Comparison of ENCODE assay signal across 20 cellular contexts in genomic region chr18:9608728-9609127, GRCh38. TPM values are rescaled to one million over a fixed set of nuclear protein-coding genes. Genes with fewer than 3 reads are reported as not detected.
A peak's percentile ranks its signal among the peaks of the same experiment; 100 is the strongest.
DNase-seq lines count a peak whose midpoint lies in the region; ATAC-seq, FAIRE-seq and TF ChIP-seq lines count a peak whose summit lies in the region.
"Had no signal": no experiment of that assay in that cellular context is flagged by ENCODE, and none has a peak within 500 bp of the region (broad histone marks: within the 10 kb centered on the region; RNA-seq: fewer than 3 reads in every experiment).

No MANE protein-coding gene starts in this region.

- H3K27me3 ChIP-seq in K562 (ENCODE audit: control insufficient read depth in 2 of 2, insufficient read depth in 2 of 2, low read length in 2 of 2) (no peaks in the 10 kb centered on the region), Karpas-422 (ENCODE audit: low read length) (no peaks in the 10 kb centered on the region), WERI-Rb-1 (ENCODE audit: insufficient read depth, low read depth, severe bottlenecking) (no peaks in the 10 kb centered on the region)

- H3K4me1 Mint-ChIP-seq in activated naive CD4-positive, alpha-beta T cell treated with anti-CD3 and anti-CD28 coated beads, Interleukin-2, amount 50 U/mL, for 24 hours: peaks cover 44% of the 10 kb centered on the region
- peaks cover 45% of the 10 kb centered on the region for H3K4me1 Mint-ChIP-seq in activated naive CD4-positive, alpha-beta T cell treated with anti-CD3 and anti-CD28 coated beads for 36 hours (ENCODE audit: low read depth)
- peaks cover 42% of the 10 kb centered on the region for H3K4me1 Mint-ChIP-seq in type B pancreatic cell (ENCODE audit: unreplicated experiment)

- no peak for TF ChIP-seq RAD21 in K562 (CRISPR knock-in tag; conservative IDR thresholded peaks at IDR 0.05 in 1 of 2, IDR thresholded peaks at IDR 0.05 in 1 of 2)

- intact Hi-C loops in activated naive CD4-positive, alpha-beta T cell treated with anti-CD3 and anti-CD28 coated beads for 36 hours (cut with micrococcal nuclease): no loop called here
- intact Hi-C loops in K562 (cut with micrococcal nuclease): loop anchor here (2.0 kb wide), 1 partner anchor 34 kb away; no protein-coding TSS in a partner anchor

- H3K4me3 ChIP-seq in K562 (peak overlapping the region; percentile 4; the same call in 1 of the 2 replicates), Karpas-422 (ENCODE audit: low read length) (no peak overlapping the region), WERI-Rb-1 (ENCODE audit: low read depth, low read length) (no peak overlapping the region)
- H3K4me3 ChIP-seq: GM12878 had no signal

- no peak overlapping the region for H3K4me3 Mint-ChIP-seq in activated naive CD4-positive, alpha-beta T cell treated with anti-CD3 and anti-CD28 coated beads, Interleukin-2, amount 50 U/mL, for 24 hours
- no peak overlapping the region for H3K4me3 Mint-ChIP-seq in activated naive CD4-positive, alpha-beta T cell treated with anti-CD3 and anti-CD28 coated beads for 36 hours
- peak overlapping the region; percentile 7 for H3K4me3 Mint-ChIP-seq in type B pancreatic cell

- 0% methylated on average over 1 of the region's 1 CpG for WGBS in K562 (ENCODE audit: insufficient coverage, low coverage, missing lambda C conversion rate)

- no peak for TF ChIP-seq POLR2A in K562 (conservative IDR thresholded peaks at IDR 0.05)

- H3K4me1 ChIP-seq in K562 (replicated peaks in 1 of 2; ENCODE audit: control insufficient read depth in 2 of 2, insufficient read depth in 2 of 2, low read length in 2 of 2) (peaks cover 3 to 41% of the 10 kb centered on the region in 2 experiments), Karpas-422 (ENCODE audit: low read length) (peaks cover 34% of the 10 kb centered on the region)

- peaks cover 41% of the 10 kb centered on the region for H3K36me3 ChIP-seq in K562 (ENCODE audit: control insufficient read depth, insufficient read depth, low read length)
- peaks cover 10% of the 10 kb centered on the region; the same call in 1 of the 2 replicates for H3K36me3 ChIP-seq in Karpas-422 (ENCODE audit: insufficient read depth, low read length)
- peaks cover 13% of the 10 kb centered on the region for H3K36me3 ChIP-seq in WERI-Rb-1

- H2AFZ ChIP-seq in K562 (ENCODE audit: low read depth, low read length): peak overlapping the region; percentile 27
- H2AFZ ChIP-seq in Karpas-422 (ENCODE audit: low read length): no peak overlapping the region

- H3K27ac Mint-ChIP-seq in activated naive CD4-positive, alpha-beta T cell treated with anti-CD3 and anti-CD28 coated beads, Interleukin-2, amount 50 U/mL, for 24 hours: peak overlapping the region; percentile 19
- no peak overlapping the region for H3K27ac Mint-ChIP-seq in activated naive CD4-positive, alpha-beta T cell treated with anti-CD3 and anti-CD28 coated beads for 36 hours
- peak overlapping the region; percentile 30 for H3K27ac Mint-ChIP-seq in type B pancreatic cell

- H3K27me3 Mint-ChIP-seq in activated naive CD4-positive, alpha-beta T cell treated with anti-CD3 and anti-CD28 coated beads, Interleukin-2, amount 50 U/mL, for 24 hours: no peaks in the 10 kb centered on the region
- no peaks in the 10 kb centered on the region for H3K27me3 Mint-ChIP-seq in activated naive CD4-positive, alpha-beta T cell treated with anti-CD3 and anti-CD28 coated beads for 36 hours (ENCODE audit: low read depth)
- no peaks in the 10 kb centered on the region for H3K27me3 Mint-ChIP-seq in type B pancreatic cell

- H4K20me1 ChIP-seq in K562 (replicated peaks; ENCODE audit: control insufficient read depth, insufficient read depth, low read length): no peaks in the 10 kb centered on the region
- peaks cover 4% of the 10 kb centered on the region; the same call in 1 of the 2 replicates for H4K20me1 ChIP-seq in Karpas-422 (ENCODE audit: insufficient read depth, low read depth, low read length)

- POLR2A ChIA-PET in K562 (lab: Yijun Ruan, JAX): interaction anchor here (0.6 to 3.1 kb wide), 13 partner anchors 8 to 646 kb away, joined by 3 to 41 read pairs (median 4); no protein-coding TSS in a partner anchor

- no peak for FAIRE-seq in K562 (lab: Jason Lieb, UNC)
- FAIRE-seq: GM12878 had no signal

- in situ Hi-C loops in K562 (cut with MboI): no loop called here

- no peaks in the 10 kb centered on the region for H3K9me2 ChIP-seq in Karpas-422 (replicated peaks; ENCODE audit: insufficient read depth, low read length)
- H3K9me2 ChIP-seq: SK-N-SH had no signal

- no peaks in the 10 kb centered on the region for H3K9me3 ChIP-seq in K562 (replicated peaks; ENCODE audit: control insufficient read depth, insufficient read depth, low read depth, low read length)
- H3K9me3 ChIP-seq in Karpas-422 (ENCODE audit: low read length): no peaks in the 10 kb centered on the region
- H3K9me3 ChIP-seq in WERI-Rb-1 (ENCODE audit: severe bottlenecking): no peaks in the 10 kb centered on the region
- H3K9me3 ChIP-seq: SK-N-SH had no signal

- no peak for TF ChIP-seq CTCF in K562 (IDR thresholded peaks at IDR 0.05 in 2 of 3, conservative IDR thresholded peaks at IDR 0.05 in 1 of 3; ENCODE audit: insufficient read depth in 2 of 3, low read depth in 1 of 3, low read length in 3 of 3)
- TF ChIP-seq CTCF in type B pancreatic cell (conservative IDR thresholded peaks at IDR 0.05): no peak
- no peak for TF ChIP-seq CTCF in WERI-Rb-1 (IDR thresholded peaks at IDR 0.05; ENCODE audit: low read depth, low read length)

- no peaks in the 10 kb centered on the region for H3K9me3 Mint-ChIP-seq in activated naive CD4-positive, alpha-beta T cell treated with anti-CD3 and anti-CD28 coated beads, Interleukin-2, amount 50 U/mL, for 24 hours
- H3K9me3 Mint-ChIP-seq in activated naive CD4-positive, alpha-beta T cell treated with anti-CD3 and anti-CD28 coated beads for 36 hours: no peaks in the 10 kb centered on the region
- peaks cover 3% of the 10 kb centered on the region for H3K9me3 Mint-ChIP-seq in type B pancreatic cell

- H3K9me1 ChIP-seq in K562 (ENCODE audit: control insufficient read depth, insufficient read depth, low read length): no peaks in the 10 kb centered on the region

- no peak for DNase-seq in activated naive CD4-positive, alpha-beta T cell treated with anti-CD3 and anti-CD28 coated beads for 36 hours
- DNase-seq in K562 (ENCODE audit: extremely low read depth in 1 of 4, low spot score in 3 of 4) (peak in 1 of 4 experiments; percentile 55), left lobe of liver (ENCODE audit: low spot score) (no peak), type B pancreatic cell (ENCODE audit: extremely low spot score, unreplicated experiment) (no peak), Karpas-422 (no peak), WERI-Rb-1 (no peak), GDM1 (lab: John Stamatoyannopoulos, UW) (no peak)
- DNase-seq: activated CD4-positive, alpha-beta T cell treated with anti-CD3 and anti-CD28 coated beads for 4 hours; activated CD8-positive, alpha-beta memory T cell treated with anti-CD3 and anti-CD28 coated beads, Interleukin-2, amount 50 U/mL, for 48 hours; activated naive CD4-positive, alpha-beta T cell treated with Interleukin-2 at 50 U/mL for 16 hours; Kasumi-1; NCI-H1694 treated with DMSO at 0.1 percent for 48 hours; NCI-H510A treated with DMSO at 0.1 percent for 48 hours; posterior cingulate gyrus; SK-N-SH; stimulated activated CD4-positive, alpha-beta T cell treated with anti-CD3 and anti-CD28 coated beads, Interleukin-12 subunit alpha, Interleukin-12 subunit beta, amount 100 ng/mL, for 4 hours; stimulated activated naive CD4-positive, alpha-beta T cell had no signal

- peak overlapping the region; percentile 72 for H3K4me2 ChIP-seq in K562 (ENCODE audit: insufficient read depth, low read length)
- no peak overlapping the region for H3K4me2 ChIP-seq in Karpas-422 (ENCODE audit: low read depth, low read length, poor library complexity, severe bottlenecking)
- H3K4me2 ChIP-seq: SK-N-SH had no signal

- H3K27ac ChIP-seq in K562 (ENCODE audit: extremely low read depth, low read depth, low read length) (peak overlapping the region; percentile 74), Karpas-422 (ENCODE audit: low read length) (no peak overlapping the region), WERI-Rb-1 (no peak overlapping the region)

- H3K9ac ChIP-seq in K562 (ENCODE audit: insufficient read depth in 1 of 2, low read depth in 2 of 2, low read length in 2 of 2) (peak overlapping the region in 1 of 2 experiments; percentile 57; a peak in 2 of 4 replicates), Karpas-422 (ENCODE audit: low read length) (no peak overlapping the region)
- H3K9ac ChIP-seq: SK-N-SH had no signal

- no peak for TF ChIP-seq EP300 in K562 (IDR thresholded peaks at IDR 0.05; ENCODE audit: low read length)

- H3K79me2 ChIP-seq in K562 (ENCODE audit: control insufficient read depth, insufficient read depth, low read length) (peaks cover 99% of the 10 kb centered on the region), Karpas-422 (ENCODE audit: low read length) (peaks cover 98% of the 10 kb centered on the region)

- ATAC-seq in K562 (peak; percentile 39), left lobe of liver (peak; percentile 63)
- ATAC-seq: GM12878, Panc1 had no signal

- H3K36me3 Mint-ChIP-seq in activated naive CD4-positive, alpha-beta T cell treated with anti-CD3 and anti-CD28 coated beads, Interleukin-2, amount 50 U/mL, for 24 hours: peaks cover 7% of the 10 kb centered on the region
- H3K36me3 Mint-ChIP-seq in activated naive CD4-positive, alpha-beta T cell treated with anti-CD3 and anti-CD28 coated beads for 36 hours (ENCODE audit: low read depth): peaks cover 8% of the 10 kb centered on the region
- peaks cover 34% of the 10 kb centered on the region for H3K36me3 Mint-ChIP-seq in type B pancreatic cell

- no TSS peak for BruUV-seq in K562 (replicated peaks; lab: Mats Ljungman, UMichigan)

- CTCF ChIA-PET in activated naive CD4-positive, alpha-beta T cell treated with anti-CD3 and anti-CD28 coated beads for 36 hours (lab: Charles Lee): interaction anchor here (0.7 kb wide), 1 partner anchor 471 kb away, joined by 3 read pairs; no protein-coding TSS in a partner anchor
- CTCF ChIA-PET in K562 (lab: Yijun Ruan, JAX; ENCODE audit: low intra/inter-chr PET ratio): no interaction called here

RNA-seq across cellular contexts. Expression of gene PPP4R1, which starts 5.6 kb away (rescaled TPM):
- 10 to 100 TPM; 23.0 to 23.6 TPM for total RNA-seq in activated naive CD4-positive, alpha-beta T cell treated with anti-CD3 and anti-CD28 coated beads for 36 hours
- total RNA-seq in K562 (2011; cell fraction: chromatin; rRNA removed; ENCODE audit: low replicate concordance): 227 and 404 TPM in 2 replicates
- 86.1 and 111 TPM in 2 replicates for total RNA-seq in K562 (2011; cell fraction: nucleolus; rRNA removed)
- 148 and 198 TPM in 2 replicates for total RNA-seq in K562 (2011; cell fraction: nucleoplasm; rRNA removed)
- 95.7 and 100 TPM in 2 replicates for total RNA-seq in K562 (2014; rRNA removed)
- 77.5 and 91.2 TPM in 2 replicates for total RNA-seq in K562 (2014; rRNA removed; fragmentation: Illumina TruSeq; extraction: Trizol)
- 86.4 and 92.5 TPM in 2 replicates for total RNA-seq in K562 (2015; rRNA removed; fragmentation: Illumina TruSeq; extraction: Trizol)
- 83.2 and 95.5 TPM in 2 replicates for total RNA-seq in K562 (2021)
- polyA plus RNA-seq in K562 (2011; rRNA removed): 131 and 136 TPM in 2 replicates
- 91.1 and 105 TPM in 2 replicates for polyA plus RNA-seq in K562 (2011; cell fraction: cytosol; rRNA removed)
- polyA plus RNA-seq in K562 (2011; cell fraction: nucleus; rRNA removed): 191 and 198 TPM in 2 replicates
- polyA plus RNA-seq in K562 (2012): 46.2 and 49.6 TPM in 2 replicates
- 55.4 and 84.5 TPM in 2 replicates for polyA plus RNA-seq in K562 (2014; fragmentation: Illumina TruSeq; extraction: Trizol)
- 10 to 100 TPM; 23.5 to 35.1 TPM for polyA plus RNA-seq in K562 (2014; fragmentation: Nextera tagmentation; extraction: Ambion mirVana)
- 56.0 and 57.5 TPM in 2 replicates for polyA plus RNA-seq in K562 (2014; rRNA removed)
- 277 and 310 TPM in 2 replicates for polyA minus RNA-seq in K562 (2011; rRNA and poly(A)+ RNA removed)
- 99.1 and 116 TPM in 2 replicates for polyA minus RNA-seq in K562 (2011; cell fraction: cytosol; rRNA and poly(A)+ RNA removed)
- polyA minus RNA-seq in K562 (2011; cell fraction: nucleus; rRNA and poly(A)+ RNA removed): 93.0 and 173 TPM in 2 replicates
- total RNA-seq in left lobe of liver: 20.1 TPM
- total RNA-seq in type B pancreatic cell (ENCODE audit: low replicate concordance): 77.3 and 109 TPM in 2 replicates
- total RNA-seq in Karpas-422 (2014; rRNA removed; shearing (Covaris generic); ENCODE audit: low replicate concordance): 28.7 and 52.7 TPM in 2 replicates
